26 cellular contexts compared by ENCODE assay signal in genomic region chr12:130465046-130465445, GRCh38.
DNase-seq lines count a peak whose midpoint lies in the region; ATAC-seq, FAIRE-seq and TF ChIP-seq lines count a peak whose summit lies in the region.
"Had no signal": no experiment of that assay in that cellular context is flagged by ENCODE, and none has a peak within 500 bp of the region (broad histone marks: within the 10 kb centered on the region; RNA-seq: fewer than 3 reads in every experiment).

No MANE protein-coding gene starts in this region.

- no peaks in the 10 kb centered on the region for H3K36me3 ChIP-seq in heart right ventricle
- no peaks in the 10 kb centered on the region for H3K36me3 ChIP-seq in kidney (ENCODE audit: control insufficient read depth in 1 of 2, insufficient read depth in 2 of 2, low read length in 2 of 2)
- no peaks in the 10 kb centered on the region for H3K36me3 ChIP-seq in neuronal stem cell (replicated peaks in 1 of 2; ENCODE audit: control insufficient read depth in 2 of 2, insufficient read depth in 2 of 2, low read length in 2 of 2)
- no peaks in the 10 kb centered on the region for H3K36me3 ChIP-seq in adrenal gland (replicated peaks in 1 of 2)
- no peaks in the 10 kb centered on the region for H3K36me3 ChIP-seq in Peyer's patch

- H3K27ac ChIP-seq in right cardiac atrium (ENCODE audit: low read length) (no peak overlapping the region), heart right ventricle (no peak overlapping the region), kidney (ENCODE audit: low read depth in 2 of 2, low read length in 2 of 2) (no peak overlapping the region), neuronal stem cell (replicated peaks; ENCODE audit: low read length) (no peak overlapping the region), adrenal gland (no peak overlapping the region), Peyer's patch (no peak overlapping the region)
- H3K27ac ChIP-seq: 22Rv1, A549 had no signal

- no peak overlapping the region for H2AFZ ChIP-seq in neuronal stem cell (ENCODE audit: low read length)

- no peak overlapping the region for H3K14ac ChIP-seq in neuronal stem cell (ENCODE audit: low read length)

- H3K9me3 ChIP-seq in right cardiac atrium (ENCODE audit: control insufficient read depth, low read length), result no peaks in the 10 kb centered on the region
- H3K9me3 ChIP-seq in heart right ventricle, result peaks cover 0 to 25% (median 9%) of the 10 kb centered on the region in 11 donors
- peaks cover 0 to 14% of the 10 kb centered on the region in 2 donors for H3K9me3 ChIP-seq in kidney (ENCODE audit: control insufficient read depth in 1 of 2, low read length in 2 of 2)
- H3K9me3 ChIP-seq in neuronal stem cell (replicated peaks in 1 of 2; ENCODE audit: control insufficient read depth in 2 of 2, insufficient read depth in 1 of 2, low read depth in 1 of 2, low read length in 2 of 2), result peaks cover 0 to 5% of the 10 kb centered on the region in 2 donors
- H3K9me3 ChIP-seq in adrenal gland (replicated peaks in 1 of 3), result no peaks in the 10 kb centered on the region
- peaks cover 0 to 4% (median 0%) of the 10 kb centered on the region in 4 donors for H3K9me3 ChIP-seq in Peyer's patch

- intact Hi-C loops in right cardiac atrium (cut with DNase I) (no loop called here), heart right ventricle (cut with DNase I) (no loop called here), kidney (cut with DNase I) (no loop called here), head of caudate nucleus (cut with DNase I) (no loop called here), adrenal gland (cut with DNase I) (no loop called here)

- H4K91ac ChIP-seq in neuronal stem cell (ENCODE audit: low read depth, low read length, poor library complexity), result no peak overlapping the region

- no peak overlapping the region for H3K4me3 ChIP-seq in right cardiac atrium (ENCODE audit: low read length)
- H3K4me3 ChIP-seq in heart right ventricle, result no peak overlapping the region
- H3K4me3 ChIP-seq in kidney (ENCODE audit: low read length in 2 of 2), result no peak overlapping the region
- H3K4me3 ChIP-seq in neuronal stem cell (ENCODE audit: low read length in 2 of 2), result no peak overlapping the region
- H3K4me3 ChIP-seq in adrenal gland, result no peak overlapping the region
- no peak overlapping the region for H3K4me3 ChIP-seq in Peyer's patch
- H3K4me3 ChIP-seq: A549, GM12878 had no signal

- 93% methylated on average over 15 of the region's 15 CpGs for WGBS in right cardiac atrium
- 87 to 92% methylated on average over 15 of the region's 15 CpGs for WGBS in heart right ventricle, 2 donors
- no CpG with 5 or more reads among the region's 15 CpGs for WGBS in neuronal stem cell (ENCODE audit: extremely low coverage in 2 of 2, insufficient read length in 2 of 2, insufficient replicate concordance in 1 of 2), 2 donors
- 85 to 88% (median 87%) methylated on average over 10 to 15 of the region's 15 CpGs for WGBS in adrenal gland, 4 donors

- no peak overlapping the region for H3K4me2 ChIP-seq in neuronal stem cell (ENCODE audit: insufficient read depth, low read length, poor library complexity, severe bottlenecking)
- H3K4me2 ChIP-seq: A549 had no signal

- H3K27me3 ChIP-seq in right cardiac atrium (ENCODE audit: control insufficient read depth, insufficient read depth) (no peaks in the 10 kb centered on the region), heart right ventricle (peaks cover 0 to 37% (median 4%) of the 10 kb centered on the region in 7 donors), neuronal stem cell (ENCODE audit: control insufficient read depth in 3 of 3, insufficient read depth in 3 of 3, low read depth in 1 of 3, low read length in 3 of 3) (no peaks in the 10 kb centered on the region), adrenal gland (no peaks in the 10 kb centered on the region), Peyer's patch (no peaks in the 10 kb centered on the region)

- no peak overlapping the region for H4K8ac ChIP-seq in neuronal stem cell (ENCODE audit: low read depth, low read length)

- H3K18ac ChIP-seq in neuronal stem cell (ENCODE audit: low read length), result peak overlapping the region; percentile 16

- H2BK12ac ChIP-seq in neuronal stem cell (ENCODE audit: low read length), result no peak overlapping the region

- no peak overlapping the region for H2AK5ac ChIP-seq in neuronal stem cell (ENCODE audit: low read depth, low read length)

- no peaks in the 10 kb centered on the region for H3K79me1 ChIP-seq in neuronal stem cell (ENCODE audit: low read depth, low read length)

- FAIRE-seq in kidney (lab: Jason Lieb, UNC), result no peak
- FAIRE-seq: A549, GM12878, GM12892, GM18507, GM19239 had no signal

- ATAC-seq in right cardiac atrium (no peak), heart right ventricle (no peak)
- ATAC-seq: A549, GM12878 had no signal

- H2BK15ac ChIP-seq in neuronal stem cell (ENCODE audit: low read length), result no peak overlapping the region

- H2BK5ac ChIP-seq in neuronal stem cell (ENCODE audit: low read length), result no peak overlapping the region

- no peak overlapping the region for H2BK120ac ChIP-seq in neuronal stem cell (ENCODE audit: low read depth, low read length)

- no peak overlapping the region for H3K4ac ChIP-seq in neuronal stem cell (ENCODE audit: low read length)

- TF ChIP-seq CTCF in heart right ventricle (IDR thresholded peaks at IDR 0.05), result no peak
- TF ChIP-seq CTCF in kidney (IDR thresholded peaks at IDR 0.05; ENCODE audit: borderline replicate concordance, extremely low read depth, insufficient read depth), result no peak
- TF ChIP-seq CTCF in adrenal gland (IDR thresholded peaks at IDR 0.05), result no peak
- TF ChIP-seq CTCF in Peyer's patch (IDR thresholded peaks at IDR 0.05), result no peak

- TF ChIP-seq POLR2A in adrenal gland (IDR thresholded peaks at IDR 0.05) (no peak), Peyer's patch (IDR thresholded peaks at IDR 0.05) (no peak)

- H3K23ac ChIP-seq in neuronal stem cell (ENCODE audit: low read depth, low read length, poor library complexity), result no peak overlapping the region

- DNase-seq in right cardiac atrium, result peak in 2 of 3 donors; percentile 32 to 39
- DNase-seq in heart right ventricle, result no peak
- peak; percentile 49 for DNase-seq in kidney
- DNase-seq in neuronal stem cell (ENCODE audit: low spot score), result no peak
- no peak for DNase-seq in head of caudate nucleus
- no peak for DNase-seq in adrenal gland
- no peak for DNase-seq in Peyer's patch
- DNase-seq: AML-193; C1 segment of cervical spinal cord; CD4-positive, alpha-beta memory T cell; CD4-positive, CD25-positive, alpha-beta regulatory T cell; CD8-positive, alpha-beta memory T cell; COR-L47; DMS 273 treated with DMSO at 0.1 percent for 48 hours; DMS153; DMS53; DMS79; DND-41; EL; GDM1 had no signal

- H3K4me1 ChIP-seq in right cardiac atrium (ENCODE audit: control insufficient read depth, insufficient read depth, low read length), result no peaks in the 10 kb centered on the region
- H3K4me1 ChIP-seq in heart right ventricle, result no peaks in the 10 kb centered on the region
- H3K4me1 ChIP-seq in kidney (ENCODE audit: control insufficient read depth in 1 of 2, insufficient read depth in 1 of 2, low read depth in 1 of 2, low read length in 2 of 2), result no peaks in the 10 kb centered on the region
- H3K4me1 ChIP-seq in neuronal stem cell (ENCODE audit: control insufficient read depth in 2 of 2, insufficient read depth in 1 of 2, low read depth in 1 of 2, low read length in 2 of 2), result peaks cover 0 to 5% of the 10 kb centered on the region in 2 donors
- no peaks in the 10 kb centered on the region for H3K4me1 ChIP-seq in adrenal gland (replicated peaks in 1 of 2)
- H3K4me1 ChIP-seq in Peyer's patch, result no peaks in the 10 kb centered on the region
- H3K4me1 ChIP-seq: A549 had no signal

- H3K9ac ChIP-seq in kidney (ENCODE audit: low read length in 2 of 2) (no peak overlapping the region), neuronal stem cell (ENCODE audit: low read depth, low read length, poor library complexity) (no peak overlapping the region)

Comparison
In these comparisons a context has a peak if more than half of its experiments do, and no peak if none do; other contexts are left out.
1. DNase-seq: peak in right cardiac atrium (2 of 3) and kidney (single experiment); none in heart right ventricle (0 of 2), neuronal stem cell (single experiment), head of caudate nucleus (0 of 42), adrenal gland (0 of 7) and Peyer's patch (0 of 3).